In the genomic region with DNA sequence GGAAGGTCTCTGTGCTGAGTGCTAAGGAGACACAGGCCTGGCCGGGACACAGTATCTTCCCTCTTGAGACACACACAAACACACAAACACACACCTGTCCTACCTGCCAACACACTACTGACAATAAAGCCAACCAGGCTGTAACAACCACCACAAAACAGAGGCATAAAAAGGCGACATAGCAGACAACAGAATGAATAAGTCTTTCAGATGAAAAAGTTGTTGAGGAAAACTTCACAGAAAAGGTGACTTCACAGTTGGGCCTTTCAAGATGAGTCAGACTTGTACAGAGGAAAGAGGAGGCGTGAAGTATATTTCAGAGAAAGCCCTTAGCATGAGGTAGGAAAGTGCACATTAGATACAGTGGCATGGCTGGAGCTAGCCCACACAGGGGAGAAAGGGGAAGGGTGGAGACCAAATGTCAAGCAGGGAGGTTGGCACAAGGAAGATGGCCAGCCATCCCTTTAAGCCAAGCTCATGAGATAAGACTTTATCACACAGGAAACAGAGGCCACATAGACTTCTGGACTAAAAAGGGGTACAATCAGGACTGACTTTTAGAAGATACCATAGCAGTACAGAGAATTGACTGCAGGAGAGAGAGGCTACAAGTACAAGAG, we compare ENCODE assay signal across 8 cellular contexts. TPM values are rescaled to one million over a fixed set of nuclear protein-coding genes. Genes with fewer than 3 reads are reported as not detected.
DNase-seq lines count a peak whose midpoint lies in the region; ATAC-seq and TF ChIP-seq lines count a peak whose summit lies in the region.

No MANE protein-coding gene starts in this region.

- DNase-seq in GM12865 (ENCODE audit: low read depth) = peak; percentile 73
- peak; percentile 80 for DNase-seq in KBM-7
- peak; percentile 24 for DNase-seq in brain microvascular endothelial cell
- DNase-seq in DMS153 treated with DMSO at 0.1 percent for 48 hours (lab: John Stamatoyannopoulos, UW; ENCODE audit: unreplicated experiment) = no peak
- DNase-seq in NCI-H2196 (lab: John Stamatoyannopoulos, UW; ENCODE audit: unreplicated experiment) = no peak
- DNase-seq in DMS79 treated with DMSO at 0.1 percent for 48 hours (lab: John Stamatoyannopoulos, UW) = no peak
- DNase-seq in heart right ventricle = no peak

- peak overlapping the region; percentile 63 for H3K27ac ChIP-seq in brain microvascular endothelial cell
- no peak overlapping the region for H3K27ac ChIP-seq in heart right ventricle

- H3K36me3 ChIP-seq in brain microvascular endothelial cell (replicated peaks) = no peaks in the 10 kb centered on the region
- H3K36me3 ChIP-seq in heart right ventricle = no peaks in the 10 kb centered on the region

- no peaks in the 10 kb centered on the region for H3K27me3 ChIP-seq in brain microvascular endothelial cell (replicated peaks)
- H3K27me3 ChIP-seq in heart right ventricle = peaks cover 0 to 33% (median 0%) of the 10 kb centered on the region in 7 donors

- H3K9me3 ChIP-seq in heart right ventricle = no peaks in the 10 kb centered on the region

- H3K4me3 ChIP-seq in GM12865 (ENCODE audit: low read depth, low read length) (peak overlapping the region; percentile 20; the same call in 1 of the 2 replicates), brain microvascular endothelial cell (ENCODE audit: low read depth, low read length) (no peak overlapping the region), heart right ventricle (no peak overlapping the region)

- TF ChIP-seq CTCF in GM12865 (IDR thresholded peaks at IDR 0.05; ENCODE audit: insufficient read depth, low read depth, low read length, missing control alignments) = no peak
- no peak for TF ChIP-seq CTCF in brain microvascular endothelial cell (IDR thresholded peaks at IDR 0.05; ENCODE audit: low read depth, low read length, missing control alignments)
- TF ChIP-seq CTCF in heart right ventricle (IDR thresholded peaks at IDR 0.05) = no peak

- H3K4me1 ChIP-seq in heart right ventricle = no peaks in the 10 kb centered on the region

- in situ Hi-C loops in KBM-7 (cut with MboI; ENCODE audit: low pct_unique_long_range_greater_than_20kb, low sequenced_read_pairs) (no loop called here), brain microvascular endothelial cell (cut with HindIII; ENCODE audit: low pct_ligation_motif_present, low sequenced_read_pairs) (no loop called here)

- intact Hi-C loops in heart right ventricle (cut with DNase I) = no loop called here

- 85 to 92% methylated on average over 3 of the region's 3 CpGs for WGBS in heart right ventricle, 2 donors

- ATAC-seq in GM21576 (IDR thresholded peaks at IDR 0.05; ENCODE audit: unreplicated experiment) = peak; percentile 97
- ATAC-seq in heart right ventricle = no peak

RNA-seq across cellular contexts. Expression of a gene that starts 54.0 kb away (rescaled TPM):
- 1 to 10 TPM in 9 of 10 donors, under 1 TPM in 1; 0.71 to 7.5 (median 2.2) TPM for total RNA-seq in heart right ventricle
- polyA plus RNA-seq in heart right ventricle = under 1 TPM; 0.43 to 0.59 TPM

Comparison
In these comparisons a context has a peak if more than half of its experiments do, and no peak if none do; other contexts are left out.
1. DNase-seq: peak in GM12865 (single experiment), KBM-7 (single experiment) and brain microvascular endothelial cell (single experiment); none in DMS153 treated with DMSO at 0.1 percent for 48 hours (single experiment), NCI-H2196 (single experiment), DMS79 treated with DMSO at 0.1 percent for 48 hours (single experiment) and heart right ventricle (0 of 2).